ENCODE assay signal across 26 cellular contexts in the genomic region with DNA sequence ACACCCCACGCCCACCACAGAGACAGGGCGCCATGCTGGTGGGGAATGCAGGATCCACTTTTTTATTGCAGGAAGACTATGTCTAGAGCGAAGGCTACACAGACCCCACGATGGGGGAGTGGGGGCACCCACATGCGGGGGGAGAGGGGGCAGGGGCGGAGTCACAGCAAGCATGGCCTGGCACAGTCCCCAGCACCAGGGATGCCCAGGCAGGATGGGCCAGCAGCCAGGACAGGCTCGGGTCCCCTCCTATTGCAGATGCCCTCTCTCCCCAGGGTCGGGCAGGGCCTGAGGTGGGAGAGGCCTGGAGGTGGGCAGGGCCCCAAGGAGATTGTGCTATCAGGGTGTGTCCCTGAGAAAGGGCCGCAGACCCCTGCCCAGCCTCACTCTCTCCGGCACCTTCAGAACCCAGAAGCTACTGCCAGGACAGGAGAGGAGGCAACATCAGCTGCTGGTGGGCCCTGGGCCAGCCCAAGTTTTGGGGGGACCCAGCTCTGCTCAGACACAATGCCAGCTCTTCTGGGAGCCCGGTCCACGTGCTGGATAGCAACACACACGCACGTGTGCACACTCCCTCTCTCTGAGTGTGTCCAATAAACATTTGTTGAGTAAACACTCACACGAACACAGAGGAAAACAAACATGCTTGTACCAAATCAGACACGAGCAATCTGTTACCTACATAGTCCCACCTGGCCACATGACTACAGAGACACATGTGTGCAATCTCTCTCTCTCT. TPM values are rescaled to one million over a fixed set of nuclear protein-coding genes. Genes with fewer than 3 reads are reported as not detected.
"Had no signal": no experiment of that assay in that cellular context is flagged by ENCODE, and none has a peak within 500 bp of the region (broad histone marks: within the 10 kb centered on the region; RNA-seq: fewer than 3 reads in every experiment).

No MANE protein-coding gene starts in this region.

- FAIRE-seq: islet of Langerhans, pancreas had no signal

- H3K4me1 ChIP-seq: gastrocnemius medialis, pancreas, transverse colon had no signal

- DNase-seq: central memory CD4-positive, alpha-beta T cell; cortex of kidney; dorsolateral prefrontal cortex; effector CD8-positive, alpha-beta T cell; gastrocnemius medialis; heart right ventricle; hypothalamus; kidney glomerular epithelial cell; mesendoderm; naive thymus-derived CD8-positive, alpha-beta T cell; nucleus accumbens; stimulated activated CD4-positive, alpha-beta T cell treated with anti-CD3 and anti-CD28 coated beads, Interleukin-2, amount 100 ng/mL, for 24 hours; stimulated activated CD4-positive, alpha-beta T cell treated with anti-CD3 and anti-CD28 coated beads, Interleukin-4, amount 100 ng/mL, for 4 hours; stimulated activated naive CD4-positive, alpha-beta T cell; stomach; substantia nigra; transverse colon had no signal

- H3K36me3 ChIP-seq: gastrocnemius medialis, pancreas, stomach, thoracic aorta, transverse colon had no signal

- ATAC-seq: esophagus mucosa; gastrocnemius medialis; left lobe of liver; naive thymus-derived CD8-positive, alpha-beta T cell; pancreas; sciatic nerve had no signal

- H3K4me3 ChIP-seq: dorsolateral prefrontal cortex, gastrocnemius medialis, heart right ventricle, lung, pancreas, skin epidermis, stomach, thoracic aorta, transverse colon had no signal

- H3K27ac ChIP-seq: dorsolateral prefrontal cortex, gastrocnemius medialis, heart right ventricle, pancreas, skin epidermis, stomach, thoracic aorta, transverse colon had no signal

- H3K9me3 ChIP-seq: pancreas, transverse colon had no signal

- H3K27ac Mint-ChIP-seq: naive thymus-derived CD8-positive, alpha-beta T cell; progenitor cell of endocrine pancreas had no signal

- H3K27me3 ChIP-seq: dorsolateral prefrontal cortex, pancreas had no signal

RNA-seq across cellular contexts. Expression of a gene that starts 6.5 kb away (rescaled TPM):
- polyA plus RNA-seq: naive thymus-derived CD8-positive, alpha-beta T cell had no signal
